ENCODE assay signal across 20 cellular contexts in the genomic region with DNA sequence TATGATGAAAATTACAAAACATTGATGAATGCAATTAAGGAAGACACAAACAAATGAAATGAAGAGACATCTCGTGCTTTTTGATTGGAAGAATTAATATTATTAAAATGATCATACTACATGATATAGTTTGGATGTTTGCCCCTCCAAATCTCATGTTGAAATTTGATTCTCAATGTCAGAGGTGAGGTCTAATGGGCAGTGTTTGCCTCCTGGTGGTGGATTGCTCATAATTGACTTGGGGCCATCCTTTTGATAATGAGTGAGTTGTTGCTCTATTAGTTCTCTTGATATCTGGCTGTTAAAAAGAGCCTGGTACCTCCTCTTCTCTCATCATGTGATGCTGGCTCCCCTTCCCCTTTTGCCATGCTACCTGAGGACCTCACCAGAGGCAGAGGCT. TPM values are rescaled to one million over a fixed set of nuclear protein-coding genes. Genes with fewer than 3 reads are reported as not detected.
DNase-seq lines count a peak whose midpoint lies in the region; ATAC-seq, FAIRE-seq and TF ChIP-seq lines count a peak whose summit lies in the region.
"Had no signal": no experiment of that assay in that cellular context is flagged by ENCODE, and none has a peak within 500 bp of the region (broad histone marks: within the 10 kb centered on the region; RNA-seq: fewer than 3 reads in every experiment).

No MANE protein-coding gene starts in this region.

- H3K27me3 Mint-ChIP-seq in natural killer cell (ENCODE audit: low read depth in 2 of 2), result peaks cover 13 to 39% of the 10 kb centered on the region in 2 donors
- peaks cover 34 to 53% of the 10 kb centered on the region in 2 donors for H3K27me3 Mint-ChIP-seq in natural killer cell treated with Interleukin-12 subunit alpha and Interleukin-12 subunit beta and Interleukin-15 and Interleukin-18, amount 100 ng/mL, for 72 hours
- H3K27me3 Mint-ChIP-seq in endodermal cell (ENCODE audit: insufficient read depth), result peaks cover 5% of the 10 kb centered on the region

- H3K4me3 ChIP-seq in endodermal cell (ENCODE audit: low read length) (no peak overlapping the region), keratinocyte (ENCODE audit: control insufficient read depth in 2 of 3, extremely low read depth in 1 of 3, insufficient read depth in 2 of 3, low read depth in 1 of 3, low read length in 3 of 3) (no peak overlapping the region)
- H3K4me3 ChIP-seq: BLaER1, GM12878 had no signal

- H3K9ac ChIP-seq in endodermal cell (ENCODE audit: extremely low read depth, low read length, poor library complexity, severe bottlenecking) (no peak overlapping the region), keratinocyte (ENCODE audit: control insufficient read depth, extremely low read depth, insufficient read depth, low read length) (no peak overlapping the region)
- H3K9ac ChIP-seq: BLaER1 had no signal

- H3K36me3 ChIP-seq in endodermal cell (ENCODE audit: control insufficient read depth, insufficient read depth, low read length), result no peaks in the 10 kb centered on the region
- no peaks in the 10 kb centered on the region for H3K36me3 ChIP-seq in keratinocyte (ENCODE audit: control insufficient read depth in 2 of 2, extremely low read depth in 1 of 2, insufficient read depth in 2 of 2, low read length in 2 of 2)
- H3K36me3 ChIP-seq: BLaER1 had no signal

- dilution Hi-C loops in keratinocyte (cut with MboI; ENCODE audit: extremely low pct_ligation_motif_present, low sequenced_read_pairs), result no loop called here

- H3K36me3 Mint-ChIP-seq in natural killer cell, result no peaks in the 10 kb centered on the region
- H3K36me3 Mint-ChIP-seq in natural killer cell treated with Interleukin-12 subunit alpha and Interleukin-12 subunit beta and Interleukin-15 and Interleukin-18, amount 100 ng/mL, for 72 hours, result peaks cover 11% of the 10 kb centered on the region
- peaks cover 2% of the 10 kb centered on the region for H3K36me3 Mint-ChIP-seq in endodermal cell (ENCODE audit: low read depth)
- H3K36me3 Mint-ChIP-seq: CD8-positive, alpha-beta T cell had no signal

- H3K27ac Mint-ChIP-seq in natural killer cell, result no peak overlapping the region
- no peak overlapping the region for H3K27ac Mint-ChIP-seq in natural killer cell treated with Interleukin-12 subunit alpha and Interleukin-12 subunit beta and Interleukin-15 and Interleukin-18, amount 100 ng/mL, for 72 hours
- H3K27ac Mint-ChIP-seq in endodermal cell, result no peak overlapping the region
- H3K27ac Mint-ChIP-seq: CD8-positive, alpha-beta T cell had no signal

- no peaks in the 10 kb centered on the region for H3K9me1 ChIP-seq in keratinocyte (ENCODE audit: control insufficient read depth, extremely low read depth, insufficient read depth, low read length)

- H2AFZ ChIP-seq in keratinocyte (ENCODE audit: control insufficient read depth, low read length), result no peak overlapping the region

- no peaks in the 10 kb centered on the region for H3K27me3 ChIP-seq in endodermal cell (ENCODE audit: control insufficient read depth, insufficient read depth, low read length, poor library complexity, severe bottlenecking)
- no peaks in the 10 kb centered on the region for H3K27me3 ChIP-seq in keratinocyte (ENCODE audit: control insufficient read depth, extremely low read depth, insufficient read depth, low read length)
- H3K27me3 ChIP-seq: BLaER1 had no signal

- FAIRE-seq in keratinocyte (lab: Jason Lieb, UNC), result no peak
- FAIRE-seq: GM12878 had no signal

- H3K4me2 ChIP-seq in keratinocyte (ENCODE audit: control insufficient read depth, extremely low read depth, insufficient read depth, low read depth, low read length), result no peak overlapping the region
- H3K4me2 ChIP-seq: BLaER1 had no signal

- ATAC-seq in natural killer cell, result no peak
- ATAC-seq in natural killer cell treated with Interleukin-12 subunit alpha and Interleukin-12 subunit beta and Interleukin-15 and Interleukin-18, amount 100 ng/mL, for 72 hours, result no peak
- ATAC-seq: CD8-positive, alpha-beta T cell; GM12878 had no signal

- no peaks in the 10 kb centered on the region for H4K20me1 ChIP-seq in keratinocyte (ENCODE audit: control insufficient read depth, extremely low read depth, insufficient read depth, low read length)
- H4K20me1 ChIP-seq: BLaER1 had no signal

- TF ChIP-seq CTCF in natural killer cell (IDR thresholded peaks at IDR 0.05), result peak; percentile 10
- peak; percentile 51 for TF ChIP-seq CTCF in endodermal cell (conservative IDR thresholded peaks at IDR 0.05)
- peak in 2 of 3 experiments; percentile 4 to 8 for TF ChIP-seq CTCF in keratinocyte (optimal IDR thresholded peaks at IDR 0.05 in 1 of 3, IDR thresholded peaks at IDR 0.05 in 1 of 3, conservative IDR thresholded peaks at IDR 0.05 in 1 of 3; ENCODE audit: extremely low read depth in 1 of 3, insufficient read depth in 2 of 3, low read length in 3 of 3)

- intact Hi-C loops in natural killer cell (cut with micrococcal nuclease), result loop anchor here (1.0 to 5.0 kb wide), 3 partner anchors 65 to 250 kb away; no protein-coding TSS in a partner anchor

- no peaks in the 10 kb centered on the region for H3K79me2 ChIP-seq in keratinocyte (ENCODE audit: control insufficient read depth, insufficient read depth, low read length)

- H3K4me1 ChIP-seq in endodermal cell (ENCODE audit: control insufficient read depth, insufficient read depth, low read length) (no peaks in the 10 kb centered on the region), keratinocyte (ENCODE audit: control insufficient read depth, extremely low read depth, insufficient read depth, low read length) (no peaks in the 10 kb centered on the region)
- H3K4me1 ChIP-seq: BLaER1 had no signal

- H3K9me3 Mint-ChIP-seq in natural killer cell, result peaks cover 2 to 4% of the 10 kb centered on the region in 2 donors
- H3K9me3 Mint-ChIP-seq in natural killer cell treated with Interleukin-12 subunit alpha and Interleukin-12 subunit beta and Interleukin-15 and Interleukin-18, amount 100 ng/mL, for 72 hours, result no peaks in the 10 kb centered on the region
- H3K9me3 Mint-ChIP-seq in endodermal cell, result peaks cover 36% of the 10 kb centered on the region

- H3K4me3 Mint-ChIP-seq in natural killer cell (no peak overlapping the region), endodermal cell (no peak overlapping the region)
- H3K4me3 Mint-ChIP-seq in natural killer cell treated with Interleukin-12 subunit alpha and Interleukin-12 subunit beta and Interleukin-15 and Interleukin-18, amount 100 ng/mL, for 72 hours, result no peak overlapping the region
- H3K4me3 Mint-ChIP-seq: CD8-positive, alpha-beta T cell had no signal

- WGBS in endodermal cell (ENCODE audit: insufficient coverage in 1 of 2, insufficient read length in 1 of 2), 2 experiments, result no CpG with 5 or more reads among the region's 1 CpG

- DNase-seq in natural killer cell, result no peak
- no peak for DNase-seq in natural killer cell treated with Interleukin-12 subunit alpha and Interleukin-12 subunit beta and Interleukin-15 and Interleukin-18, amount 100 ng/mL, for 72 hours (ENCODE audit: low spot score)
- peak; percentile 8 for DNase-seq in HT-29 (ENCODE audit: low spot score)
- no peak for DNase-seq in endodermal cell
- DNase-seq in keratinocyte (ENCODE audit: low read depth, low spot score), result no peak
- DNase-seq in HuH-7.5 (ENCODE audit: low spot score), result no peak
- DNase-seq in dedifferentiated amniotic fluid mesenchymal stem cell (ENCODE audit: extremely low spot score), result no peak
- no peak for DNase-seq in amygdala (lab: John Stamatoyannopoulos, UW)
- DNase-seq: 8988T; Calu3; CD8-positive, alpha-beta T cell; DMS79 treated with DMSO at 0.1 percent for 48 hours; EL; GOT3; HCEC 1CT; IMR-90; KBM-7 had no signal

- H3K27ac ChIP-seq in endodermal cell (ENCODE audit: low read depth, low read length) (no peak overlapping the region), keratinocyte (ENCODE audit: control insufficient read depth, insufficient read depth, low read length) (no peak overlapping the region)
- H3K27ac ChIP-seq: BLaER1 had no signal

- H3K4me1 Mint-ChIP-seq in natural killer cell (no peaks in the 10 kb centered on the region), endodermal cell (no peaks in the 10 kb centered on the region)
- H3K4me1 Mint-ChIP-seq in natural killer cell treated with Interleukin-12 subunit alpha and Interleukin-12 subunit beta and Interleukin-15 and Interleukin-18, amount 100 ng/mL, for 72 hours (ENCODE audit: low read depth in 2 of 2), result no peaks in the 10 kb centered on the region

- H3K9me3 ChIP-seq in endodermal cell (ENCODE audit: control insufficient read depth, low read length), result peaks cover 9% of the 10 kb centered on the region
- H3K9me3 ChIP-seq in keratinocyte (ENCODE audit: control insufficient read depth, low read depth, low read length), result no peaks in the 10 kb centered on the region
- H3K9me3 ChIP-seq: BLaER1 had no signal

RNA-seq across cellular contexts. Expression of gene CD163L1, which starts 56.7 kb away (rescaled TPM):
- total RNA-seq in natural killer cell, result under 1 TPM in 1 of 3 donors, not detected in 2; 0.34 TPM
- not detected for total RNA-seq in natural killer cell treated with Interleukin-12 subunit alpha and Interleukin-12 subunit beta and Interleukin-15 and Interleukin-18, amount 100 ng/mL, for 72 hours
- total RNA-seq in HT-29 (2014; rRNA removed; shearing (Covaris generic)), result 0.70 and 1.2 TPM in 2 replicates
- under 1 TPM; 0.42 to 0.99 TPM for total RNA-seq in endodermal cell
- polyA plus RNA-seq in endodermal cell (2013, experiment 1 of 2), result 0.21 TPM
- not detected for polyA plus RNA-seq in endodermal cell (2013, experiment 2 of 2)
- polyA plus RNA-seq in keratinocyte, result 0.30 to 0.62 TPM (median 0.35 TPM) in 3 replicates
- 0.20 TPM for polyA plus RNA-seq in keratinocyte (2011; ENCODE audit: low read depth)
- polyA plus RNA-seq in keratinocyte (2011; cell fraction: cytosol; rRNA removed), result 0.41 and 0.71 TPM in 2 replicates
- 2.3 and 2.7 TPM in 2 replicates for polyA plus RNA-seq in keratinocyte (2011; cell fraction: nucleus; rRNA removed)
- 0.37 and 1.2 TPM in 2 replicates for polyA plus RNA-seq in keratinocyte (2012; ENCODE audit: low replicate concordance)
- polyA minus RNA-seq in keratinocyte, result 0.13 to 2.2 TPM (median 0.66 TPM) in 3 replicates
- not detected for polyA minus RNA-seq in keratinocyte (2011; cell fraction: cytosol; rRNA and poly(A)+ RNA removed)
- polyA minus RNA-seq in keratinocyte (2011; cell fraction: nucleus; rRNA and poly(A)+ RNA removed), result 0.32 and 1.3 TPM in 2 replicates
- total RNA-seq: CD8-positive, alpha-beta T cell; G401 had no signal
